10 cellular contexts compared by ENCODE assay signal in genomic region chr9:131420913-131421312, GRCh38. TPM values are rescaled to one million over a fixed set of nuclear protein-coding genes. Genes with fewer than 3 reads are reported as not detected.
DNase-seq lines count a peak whose midpoint lies in the region; ATAC-seq and TF ChIP-seq lines count a peak whose summit lies in the region.
"Had no signal": no experiment of that assay in that cellular context is flagged by ENCODE, and none has a peak within 500 bp of the region (broad histone marks: within the 10 kb centered on the region; RNA-seq: fewer than 3 reads in every experiment).

No MANE protein-coding gene starts in this region.

- peaks cover 61% of the 10 kb centered on the region for H3K36me3 Mint-ChIP-seq in activated CD8-positive, alpha-beta T cell treated with anti-CD3 and anti-CD28 coated beads, Interleukin-2, amount 10 ng/mL, durations not matched to agents 7 days and 5 days (ENCODE audit: low read depth)
- peaks cover 29% of the 10 kb centered on the region for H3K36me3 Mint-ChIP-seq in stimulated activated memory B cell treated with anti-CD40 and anti-IgM and Interleukin-4, amounts not matched to agents 10 μg/mL and 1 μg/mL and 100 μg/mL, for 72 hours

- H3K27ac Mint-ChIP-seq in activated CD8-positive, alpha-beta T cell treated with anti-CD3 and anti-CD28 coated beads, Interleukin-2, amount 10 ng/mL, durations not matched to agents 7 days and 5 days = peak overlapping the region; percentile 6
- H3K27ac Mint-ChIP-seq in stimulated activated memory B cell treated with anti-CD40 and anti-IgM and Interleukin-4, amounts not matched to agents 10 μg/mL and 1 μg/mL and 100 μg/mL, for 72 hours = peak overlapping the region; percentile 88

- TF ChIP-seq CTCF in SK-N-SH (IDR thresholded peaks at IDR 0.05) (no peak), right atrium auricular region (IDR thresholded peaks at IDR 0.05) (peak in 1 of 2 donors; percentile 41)

- H4K20me1 ChIP-seq in SK-N-SH (ENCODE audit: insufficient read depth) = peaks cover 100% of the 10 kb centered on the region

- H3K9me3 ChIP-seq in SK-N-SH (no peaks in the 10 kb centered on the region), right atrium auricular region (no peaks in the 10 kb centered on the region)

- H3K4me1 Mint-ChIP-seq in activated CD8-positive, alpha-beta T cell treated with anti-CD3 and anti-CD28 coated beads, Interleukin-2, amount 10 ng/mL, durations not matched to agents 7 days and 5 days (ENCODE audit: low read depth) = peaks cover 74% of the 10 kb centered on the region
- peaks cover 89% of the 10 kb centered on the region for H3K4me1 Mint-ChIP-seq in stimulated activated memory B cell treated with anti-CD40 and anti-IgM and Interleukin-4, amounts not matched to agents 10 μg/mL and 1 μg/mL and 100 μg/mL, for 72 hours

- peaks cover 100% of the 10 kb centered on the region for H3K79me2 ChIP-seq in SK-N-SH (ENCODE audit: insufficient read depth)

- H3K27me3 ChIP-seq in SK-N-SH (ENCODE audit: insufficient read depth) = no peaks in the 10 kb centered on the region
- no peaks in the 10 kb centered on the region for H3K27me3 ChIP-seq in right atrium auricular region

- no peak overlapping the region for H3K4me3 Mint-ChIP-seq in activated CD8-positive, alpha-beta T cell treated with anti-CD3 and anti-CD28 coated beads, Interleukin-2, amount 10 ng/mL, durations not matched to agents 7 days and 5 days
- no peak overlapping the region for H3K4me3 Mint-ChIP-seq in stimulated activated memory B cell treated with anti-CD40 and anti-IgM and Interleukin-4, amounts not matched to agents 10 μg/mL and 1 μg/mL and 100 μg/mL, for 72 hours

- 53% methylated on average over 5 of the region's 5 CpGs for WGBS in SK-N-SH (ENCODE audit: low lambda C conversion rate)

- H3F3A ChIP-seq in SK-N-SH (replicated peaks; ENCODE audit: insufficient read depth) = peaks cover 11% of the 10 kb centered on the region

- DNase-seq in SK-N-SH (peak; percentile 44), right atrium auricular region (ENCODE audit: low spot score) (no peak), NCI-H2107 treated with DMSO at 0.1 percent for 48 hours (lab: John Stamatoyannopoulos, UW; ENCODE audit: unreplicated experiment) (no peak), cortex of kidney (lab: John Stamatoyannopoulos, UW) (no peak), KBM-7 (no peak)
- DNase-seq in activated CD8-positive, alpha-beta T cell treated with anti-CD3 and anti-CD28 coated beads, Interleukin-2, amount 10 ng/mL, durations not matched to agents 7 days and 5 days = no peak
- DNase-seq: stimulated activated CD4-positive, alpha-beta T cell treated with anti-CD3 and anti-CD28 coated beads, Interleukin-12 subunit alpha, Interleukin-12 subunit beta, amount 100 ng/mL, for 4 hours had no signal

- H3K36me3 ChIP-seq in SK-N-SH (replicated peaks in 1 of 2; ENCODE audit: control insufficient read depth in 1 of 2, insufficient read depth in 2 of 2, low read length in 1 of 2) (peaks cover 6 to 8% of the 10 kb centered on the region in 2 experiments), right atrium auricular region (no peaks in the 10 kb centered on the region)

- H3K4me3 ChIP-seq in SK-N-SH (ENCODE audit: low read depth in 2 of 2, low read length in 1 of 2) = no peak overlapping the region
- H3K4me3 ChIP-seq in right atrium auricular region = no peak overlapping the region

- POLR2A ChIA-PET in SK-N-SH (lab: Yijun Ruan, JAX) = no interaction called here
- POLR2A ChIA-PET in activated CD8-positive, alpha-beta T cell treated with anti-CD3 and anti-CD28 coated beads, Interleukin-2, amount 10 ng/mL, durations not matched to agents 7 days and 5 days (lab: Charles Lee) = interaction anchor here (1.1 kb wide), 1 partner anchor 48 kb away, joined by 3 read pairs; no protein-coding TSS in a partner anchor

- in situ Hi-C loops in KBM-7 (cut with MboI; ENCODE audit: low pct_unique_long_range_greater_than_20kb, low sequenced_read_pairs) = no loop called here

- H3K4me1 ChIP-seq in SK-N-SH (ENCODE audit: control insufficient read depth in 1 of 2, insufficient read depth in 2 of 2, low read depth in 1 of 2, low read length in 1 of 2) = peaks cover 36 to 71% of the 10 kb centered on the region in 2 experiments
- H3K4me1 ChIP-seq in right atrium auricular region = peaks cover 0 to 83% of the 10 kb centered on the region in 2 donors

- peak; percentile 28; the same call in 1 of the 2 replicates for TF ChIP-seq RAD21 in SK-N-SH (IDR thresholded peaks at IDR 0.05; ENCODE audit: low read length)

- H3K27ac ChIP-seq in SK-N-SH (ENCODE audit: low read depth in 2 of 2, low read length in 1 of 2) = peak overlapping the region in 1 of 2 experiments; percentile 67; a peak in 2 of 4 replicates
- H3K27ac ChIP-seq in right atrium auricular region = peak overlapping the region; percentile 79 to 82

- H3K9me3 Mint-ChIP-seq in activated CD8-positive, alpha-beta T cell treated with anti-CD3 and anti-CD28 coated beads, Interleukin-2, amount 10 ng/mL, durations not matched to agents 7 days and 5 days (ENCODE audit: insufficient read depth) = no peaks in the 10 kb centered on the region
- no peaks in the 10 kb centered on the region for H3K9me3 Mint-ChIP-seq in stimulated activated memory B cell treated with anti-CD40 and anti-IgM and Interleukin-4, amounts not matched to agents 10 μg/mL and 1 μg/mL and 100 μg/mL, for 72 hours

- no peak overlapping the region for H2AFZ ChIP-seq in SK-N-SH (ENCODE audit: low read depth)

- H3K9ac ChIP-seq in SK-N-SH = no peak overlapping the region

- TF ChIP-seq EP300 in SK-N-SH (IDR thresholded peaks at IDR 0.05; ENCODE audit: borderline replicate concordance in 1 of 2, low read depth in 1 of 2, low read length in 1 of 2) = no peak

- CTCF ChIA-PET in SK-N-SH (lab: Yijun Ruan, JAX) = interaction anchor here (0.7 to 2.2 kb wide), 3 partner anchors 25 to 71 kb away, joined by 3 to 5 read pairs (median 3); no protein-coding TSS in a partner anchor
- CTCF ChIA-PET in activated CD8-positive, alpha-beta T cell treated with anti-CD3 and anti-CD28 coated beads, Interleukin-2, amount 10 ng/mL, durations not matched to agents 7 days and 5 days (lab: Charles Lee) = interaction anchor here (0.7 to 1.8 kb wide), 5 partner anchors 11 to 71 kb away, joined by 3 to 12 read pairs (median 5); no protein-coding TSS in a partner anchor

- no peaks in the 10 kb centered on the region for H3K9me2 ChIP-seq in SK-N-SH

- no peak overlapping the region for H3K4me2 ChIP-seq in SK-N-SH

- no peak for ATAC-seq in SK-N-SH treated with all-trans-retinoic acid at 6 μM for 48 hours
- ATAC-seq in activated CD8-positive, alpha-beta T cell treated with anti-CD3 and anti-CD28 coated beads, Interleukin-2, amount 10 ng/mL, durations not matched to agents 7 days and 5 days = no peak
- ATAC-seq in stimulated activated memory B cell treated with anti-CD40 and anti-IgM and Interleukin-4, amounts not matched to agents 10 μg/mL and 1 μg/mL and 100 μg/mL, for 72 hours = no peak
- ATAC-seq: HCT116 had no signal

- H3K27me3 Mint-ChIP-seq in activated CD8-positive, alpha-beta T cell treated with anti-CD3 and anti-CD28 coated beads, Interleukin-2, amount 10 ng/mL, durations not matched to agents 7 days and 5 days (ENCODE audit: low read depth) = no peaks in the 10 kb centered on the region
- no peaks in the 10 kb centered on the region for H3K27me3 Mint-ChIP-seq in stimulated activated memory B cell treated with anti-CD40 and anti-IgM and Interleukin-4, amounts not matched to agents 10 μg/mL and 1 μg/mL and 100 μg/mL, for 72 hours

TF ChIP-seq in SK-N-SH, 30 proteins besides CTCF, POLR2A, EP300 and RAD21:
- TF ChIP-seq ELF1 (IDR thresholded peaks at IDR 0.05) (no peak), USF1 (IDR thresholded peaks at IDR 0.05; ENCODE audit: borderline replicate concordance, low read depth) (no peak), RCOR1 (IDR thresholded peaks at IDR 0.05; ENCODE audit: low read length) (no peak), SMC3 (IDR thresholded peaks at IDR 0.05; ENCODE audit: low read depth, low read length) (no peak), GABPA (IDR thresholded peaks at IDR 0.05; ENCODE audit: low read depth) (no peak), MEF2A (IDR thresholded peaks at IDR 0.05; ENCODE audit: borderline replicate concordance, low read depth) (no peak), CHD2 (IDR thresholded peaks at IDR 0.05; ENCODE audit: low read length, partially characterized antibody) (no peak)

TF ChIP-seq in SK-N-SH treated with all-trans-retinoic acid at 6 μM for 48 hours, 23 proteins besides CTCF, POLR2A, EP300 and RAD21 (continues in another document):
- TF ChIP-seq TSHZ2 (CRISPR knock-in tag; IDR thresholded peaks at IDR 0.05) (no peak), RARB (CRISPR knock-in tag; IDR thresholded peaks at IDR 0.05) (no peak)

RNA-seq across cellular contexts. Expression of gene PRRC2B, which starts 27.0 kb away (rescaled TPM):
- polyA plus RNA-seq in SK-N-SH (2012; rRNA removed) = 18.5 and 26.3 TPM in 2 replicates
- 17.5 and 22.0 TPM in 2 replicates for polyA plus RNA-seq in SK-N-SH (2012; cell fraction: cytosol; rRNA removed)
- 84.2 and 122 TPM in 2 replicates for polyA plus RNA-seq in SK-N-SH (2012; cell fraction: nucleus; rRNA removed)
- 100 to 1,000 TPM; 215 to 216 TPM for total RNA-seq in activated CD8-positive, alpha-beta T cell treated with anti-CD3 and anti-CD28 coated beads, Interleukin-2, amount 10 ng/mL, durations not matched to agents 7 days and 5 days
- total RNA-seq in right atrium auricular region = 100 to 1,000 TPM in 1 of 2 donors, 10 to 100 TPM in 1; 76.7 to 120 TPM
